1 cellular context compared by ENCODE assay signal in genomic region chr9:29213374-29214161, GRCh38.
TF ChIP-seq lines count a peak whose summit lies in the region.

Gene LINGO2, minus strand, starts transcription at chr9:29213601.

TF ChIP-seq in Ishikawa, 13 proteins besides CTCF, POLR2A, EP300 and RAD21 (continued from another document):
- TF ChIP-seq REST (IDR thresholded peaks at IDR 0.05; ENCODE audit: low read depth) (no peak), TCF12 (IDR thresholded peaks at IDR 0.05; ENCODE audit: low read depth) (0 out of 2 replicates have a peak, but pooled peaks have one; percentile 15), CEBPB (IDR thresholded peaks at IDR 0.05) (no peak)
